In the genomic region with DNA sequence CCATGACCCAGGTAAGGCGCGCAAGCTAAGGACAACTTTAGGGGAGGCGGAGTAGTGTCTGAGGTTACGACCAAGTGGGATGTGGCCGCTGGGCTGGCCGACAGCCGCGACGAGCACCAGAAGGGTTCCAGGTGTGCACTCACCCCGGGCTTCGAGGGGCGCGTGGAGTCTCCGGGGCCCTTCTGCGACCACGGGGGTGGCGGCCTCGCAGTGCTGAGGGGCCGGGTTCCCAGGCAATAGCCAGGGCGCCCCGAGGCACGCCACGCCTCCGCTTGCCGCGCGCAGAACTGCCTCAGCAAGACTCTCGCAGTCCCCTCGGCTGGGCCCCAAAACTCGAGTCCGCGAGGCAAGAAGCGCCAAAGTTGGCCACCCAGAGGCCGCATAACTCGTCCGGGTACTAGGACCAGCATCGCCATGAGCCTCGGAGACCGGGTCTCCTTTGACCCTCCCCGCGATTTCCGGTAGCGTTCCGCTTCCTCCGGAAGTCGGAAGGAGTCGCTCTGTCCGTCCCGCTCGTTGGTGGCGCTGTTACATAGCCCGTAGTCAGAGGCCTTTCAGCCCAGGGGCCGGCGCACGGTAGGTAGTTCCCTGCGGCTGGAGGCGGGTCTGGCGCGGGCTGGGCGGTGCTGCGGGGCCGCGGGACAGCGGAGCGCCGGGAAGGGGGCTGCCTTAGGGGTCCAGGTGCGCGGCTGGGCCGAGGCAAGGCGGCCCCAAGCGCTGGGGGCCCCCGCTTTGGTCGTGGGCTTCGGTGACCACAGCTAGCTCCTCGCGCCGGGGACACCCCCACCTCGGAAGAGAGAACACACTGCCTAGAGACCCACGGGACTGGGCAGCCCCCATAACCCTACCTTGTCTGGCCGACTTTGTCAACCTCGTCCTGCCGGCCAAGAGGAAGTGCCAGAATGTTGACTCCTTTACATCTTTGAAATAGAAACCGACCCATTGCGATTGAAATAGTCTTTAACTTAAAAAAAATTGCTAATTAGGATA, we compare ENCODE assay signal across 1 cellular context.
TF ChIP-seq lines count a peak whose summit lies in the region.

A gene with protein sequence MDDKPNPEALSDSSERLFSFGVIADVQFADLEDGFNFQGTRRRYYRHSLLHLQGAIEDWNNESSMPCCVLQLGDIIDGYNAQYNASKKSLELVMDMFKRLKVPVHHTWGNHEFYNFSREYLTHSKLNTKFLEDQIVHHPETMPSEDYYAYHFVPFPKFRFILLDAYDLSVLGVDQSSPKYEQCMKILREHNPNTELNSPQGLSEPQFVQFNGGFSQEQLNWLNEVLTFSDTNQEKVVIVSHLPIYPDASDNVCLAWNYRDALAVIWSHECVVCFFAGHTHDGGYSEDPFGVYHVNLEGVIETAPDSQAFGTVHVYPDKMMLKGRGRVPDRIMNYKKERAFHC (plus strand): TSS at position 503 of the 990 bp plus-strand sequence. CDS start 7,333 bp downstream, outside the sequence.
A gene (minus strand): TSS at position 442 of the 990 bp plus-strand sequence. CDS start 26 bp downstream, at position 416.

TF ChIP-seq in IMR-90, 13 proteins besides CTCF, POLR2A, EP300 and RAD21 (continued from another document):
- TF ChIP-seq RFX5 (IDR thresholded peaks at IDR 0.05; ENCODE audit: low read depth, low read length): peak; percentile 37; the same call in 1 of the 2 replicates
- TF ChIP-seq CHD1 (IDR thresholded peaks at IDR 0.05; ENCODE audit: low read depth, low read length): no peak
- TF ChIP-seq FOS (IDR thresholded peaks at IDR 0.05; ENCODE audit: low read depth, low read length): no peak
- no peak for TF ChIP-seq RCOR1 (IDR thresholded peaks at IDR 0.05; ENCODE audit: insufficient replicate concordance, low read length)
- TF ChIP-seq MAZ (IDR thresholded peaks at IDR 0.05; ENCODE audit: borderline replicate concordance, low read depth, low read length): peak; percentile 48; the same call in 1 of the 2 replicates
